21 cellular contexts compared by ENCODE assay signal in genomic region chr7:138470586-138471157, GRCh38. TPM values are rescaled to one million over a fixed set of nuclear protein-coding genes. Genes with fewer than 3 reads are reported as not detected.
A peak's percentile ranks its signal among the peaks of the same experiment; 100 is the strongest.
DNase-seq lines count a peak whose midpoint lies in the region; ATAC-seq, FAIRE-seq and TF ChIP-seq lines count a peak whose summit lies in the region.
"Had no signal": no experiment of that assay in that cellular context is flagged by ENCODE, and none has a peak within 500 bp of the region (broad histone marks: within the 10 kb centered on the region; RNA-seq: fewer than 3 reads in every experiment).

No MANE protein-coding gene starts in this region.

- H3K4me3 ChIP-seq in GM23338 (peak overlapping the region; percentile 10; the same call in 1 of the 2 replicates), GM12878 (no peak overlapping the region), mesenchymal stem cell (ENCODE audit: insufficient read depth in 1 of 2, low read depth in 1 of 2, low read length in 2 of 2) (no peak overlapping the region)
- H3K4me3 ChIP-seq: BLaER1 treated with 17β-estradiol and CSF1 and Interleukin-3, amounts not matched to agents 10 nM and 100 nM; GM23248 had no signal

- peaks cover 72% of the 10 kb centered on the region for H4K20me1 ChIP-seq in GM23338 (replicated peaks; ENCODE audit: insufficient read depth)
- H4K20me1 ChIP-seq in GM12878 (ENCODE audit: control insufficient read depth, insufficient read depth) = no peaks in the 10 kb centered on the region

- RAD21 ChIA-PET in GM12878 (lab: Charles Lee; ENCODE audit: unreplicated experiment) = interaction anchor here (0.7 to 0.9 kb wide), 2 partner anchors 8 to 1544 kb away, joined by 3 to 4 read pairs; no protein-coding TSS in a partner anchor

- WGBS in GM12878 (ENCODE audit: insufficient coverage, insufficient replicate concordance, low lambda C conversion rate, missing lambda C conversion rate) = 100% methylated on average over 2 of the region's 2 CpGs
- 97% methylated on average over 2 of the region's 2 CpGs for WGBS in mesenchymal stem cell

- no peaks in the 10 kb centered on the region for H3K79me1 ChIP-seq in mesenchymal stem cell (replicated peaks; ENCODE audit: low read length, poor library complexity, severe bottlenecking)

- FAIRE-seq in D721Med (lab: Jason Lieb, UNC) = peak; percentile 44
- no peak for FAIRE-seq in GM12878 (lab: Jason Lieb, UNC)
- FAIRE-seq: H54 had no signal

- POLR2A ChIA-PET in GM12878 (lab: Charles Lee) = interaction anchor here (0.9 kb wide), 1 partner anchor 8 kb away, joined by 7 read pairs; no protein-coding TSS in a partner anchor

- H3K36me3 ChIP-seq in GM23338 (ENCODE audit: insufficient read depth) (no peaks in the 10 kb centered on the region), GM12878 (ENCODE audit: control insufficient read depth in 2 of 2, insufficient read depth in 2 of 2, low read length in 1 of 2) (0 out of 4 replicates have a peak, but pooled peaks cover 0 to 2% of the 10 kb centered on the region in 2 experiments), mesenchymal stem cell (ENCODE audit: control insufficient read depth in 1 of 2, insufficient read depth in 2 of 2, low read depth in 1 of 2, low read length in 2 of 2) (no peaks in the 10 kb centered on the region)

- intact Hi-C loops in GM12878 (cut with micrococcal nuclease; ENCODE audit: unreplicated experiment) = no loop called here

- CTCF ChIA-PET in GM12878 (lab: Yijun Ruan, JAX) = no interaction called here

- H3K36me3 Mint-ChIP-seq in GM23338 (ENCODE audit: low read depth) = peaks cover 36% of the 10 kb centered on the region; the same call in 2 of the 3 replicates
- peaks cover 3% of the 10 kb centered on the region for H3K36me3 Mint-ChIP-seq in effector memory CD8-positive, alpha-beta T cell (ENCODE audit: insufficient read depth)
- H3K36me3 Mint-ChIP-seq: CD4-positive, CD25-positive, alpha-beta regulatory T cell had no signal

- H3K9ac ChIP-seq in GM12878 (ENCODE audit: control insufficient read depth, insufficient read depth, low read length) (no peak overlapping the region), mesenchymal stem cell (ENCODE audit: low read length) (no peak overlapping the region)
- H3K9ac ChIP-seq: BLaER1 treated with 17β-estradiol and CSF1 and Interleukin-3, amounts not matched to agents 10 nM and 100 nM; GM23248 had no signal

- no peak overlapping the region for H2AK5ac ChIP-seq in mesenchymal stem cell (ENCODE audit: low read length, severe bottlenecking)

- H3K27me3 Mint-ChIP-seq in GM23338 (ENCODE audit: insufficient read depth, low read depth, poor library complexity) = peaks cover 4% of the 10 kb centered on the region
- H3K27me3 Mint-ChIP-seq in effector memory CD8-positive, alpha-beta T cell = no peaks in the 10 kb centered on the region
- H3K27me3 Mint-ChIP-seq: B cell; CD4-positive, CD25-positive, alpha-beta regulatory T cell had no signal

- no peak overlapping the region for H3K27ac ChIP-seq in GM23338 (ENCODE audit: low read depth)
- H3K27ac ChIP-seq in GM12878 (ENCODE audit: control insufficient read depth, insufficient read depth) = no peak overlapping the region
- H3K27ac ChIP-seq in mesenchymal stem cell (ENCODE audit: low read length, poor library complexity, severe bottlenecking) = no peak overlapping the region
- H3K27ac ChIP-seq: BLaER1 treated with 17β-estradiol and CSF1 and Interleukin-3, amounts not matched to agents 10 nM and 100 nM; GM23248; HL-60 had no signal

- peaks cover 55% of the 10 kb centered on the region for H3K4me1 Mint-ChIP-seq in GM23338
- peaks cover 26 to 55% of the 10 kb centered on the region in 2 donors for H3K4me1 Mint-ChIP-seq in effector memory CD8-positive, alpha-beta T cell (ENCODE audit: low read depth in 2 of 2)

- TF ChIP-seq CTCF in D721Med (IDR thresholded peaks at IDR 0.05; ENCODE audit: insufficient read depth, missing control alignments) (no peak), GM23338 (conservative IDR thresholded peaks at IDR 0.05; ENCODE audit: low read depth in 2 of 2) (no peak), GM12878 (IDR thresholded peaks at IDR 0.05 in 2 of 3, conservative IDR thresholded peaks at IDR 0.05 in 1 of 3; ENCODE audit: control insufficient read depth in 2 of 3, extremely low read depth in 1 of 3, insufficient read depth in 1 of 3, low read depth in 3 of 3, low read length in 3 of 3) (no peak)

- H2BK12ac ChIP-seq in mesenchymal stem cell (ENCODE audit: low read length in 2 of 2) = no peak overlapping the region

- no peak overlapping the region for H3K4ac ChIP-seq in mesenchymal stem cell (ENCODE audit: low read depth in 1 of 2, low read length in 2 of 2)

- no peak overlapping the region for H4K91ac ChIP-seq in mesenchymal stem cell (ENCODE audit: low read length)

- TF ChIP-seq EP300 in GM12878 (IDR thresholded peaks at IDR 0.05; ENCODE audit: borderline replicate concordance in 1 of 2, control insufficient read depth in 1 of 2, low read depth in 2 of 2, low read length in 2 of 2) = no peak

- H3K9me3 Mint-ChIP-seq in GM23338 = no peaks in the 10 kb centered on the region; the same call in 2 of the 3 replicates
- no peaks in the 10 kb centered on the region for H3K9me3 Mint-ChIP-seq in effector memory CD8-positive, alpha-beta T cell
- H3K9me3 Mint-ChIP-seq: CD8-positive, alpha-beta memory T cell had no signal

- SMC1A ChIA-PET in GM12878 (lab: Charles Lee; ENCODE audit: uncharacterized antibody, unreplicated experiment) = interaction anchor here (0.5 to 7.3 kb wide), 4 partner anchors 9 to 44 kb away, joined by 3 to 67 read pairs (median 3); partner anchors contain the start of gene TRIM24

- H3K9me3 ChIP-seq in GM12878 (replicated peaks; ENCODE audit: control insufficient read depth, insufficient read depth, low read length) = no peaks in the 10 kb centered on the region; the same call in 2 of the 3 replicates
- no peaks in the 10 kb centered on the region for H3K9me3 ChIP-seq in mesenchymal stem cell (ENCODE audit: control insufficient read depth, low read length)

- H3K9me2 ChIP-seq in GM23338 (ENCODE audit: insufficient read depth) = no peaks in the 10 kb centered on the region

- no peak overlapping the region for H3K27ac Mint-ChIP-seq in GM23338
- no peak overlapping the region for H3K27ac Mint-ChIP-seq in effector memory CD8-positive, alpha-beta T cell
- H3K27ac Mint-ChIP-seq: B cell; CD4-positive, CD25-positive, alpha-beta regulatory T cell had no signal

- no peak overlapping the region for H3K18ac ChIP-seq in mesenchymal stem cell (ENCODE audit: low read depth in 1 of 2, low read length in 2 of 2)

- in situ Hi-C loops in GM12878 (cut with MboI) = no loop called here

- H2BK5ac ChIP-seq in mesenchymal stem cell (ENCODE audit: low read depth, low read length, poor library complexity, severe bottlenecking) = peak overlapping the region; percentile 38

- no peak for TF ChIP-seq RAD21 in GM12878 (IDR thresholded peaks at IDR 0.05; ENCODE audit: insufficient read depth, low read depth, low read length)

- H3K14ac ChIP-seq in mesenchymal stem cell (ENCODE audit: low read length in 2 of 2) = no peak overlapping the region

- no peaks in the 10 kb centered on the region for H3K27me3 ChIP-seq in GM23338 (ENCODE audit: insufficient read depth)
- no peaks in the 10 kb centered on the region for H3K27me3 ChIP-seq in GM12878 (replicated peaks in 1 of 2; ENCODE audit: control insufficient read depth in 2 of 2, insufficient read depth in 2 of 2, low read length in 1 of 2)
- H3K27me3 ChIP-seq in mesenchymal stem cell (ENCODE audit: control insufficient read depth in 1 of 2, insufficient read depth in 1 of 2, low read length in 2 of 2) = no peaks in the 10 kb centered on the region
- H3K27me3 ChIP-seq: BLaER1 treated with 17β-estradiol and CSF1 and Interleukin-3, amounts not matched to agents 10 nM and 100 nM had no signal

- TF ChIP-seq POLR2A in GM12878 (IDR thresholded peaks at IDR 0.05; ENCODE audit: low read depth, low read length) = no peak

- DNase-seq in D721Med (ENCODE audit: insufficient read length, low spot score) (no peak), GM23338 (ENCODE audit: low spot score) (no peak), GM12878 (ENCODE audit: low read depth, low spot score) (no peak), mesenchymal stem cell (no peak), midbrain (lab: John Stamatoyannopoulos, UW) (no peak)
- DNase-seq in effector memory CD8-positive, alpha-beta T cell = no peak
- DNase-seq: CD4-positive, CD25-positive, alpha-beta regulatory T cell; CD8-positive, alpha-beta memory T cell; COR-L47; DMS153; DMS79; GDM1; GM23248; HCEC 1CT; IMR-90; KBM-7 had no signal

- H4K8ac ChIP-seq in mesenchymal stem cell (ENCODE audit: low read length) = no peak overlapping the region

- H2BK15ac ChIP-seq in mesenchymal stem cell (ENCODE audit: low read depth, poor library complexity, severe bottlenecking) = no peak overlapping the region

- H3K4me2 ChIP-seq in GM23338 (peak overlapping the region; percentile 25), GM12878 (ENCODE audit: control insufficient read depth, insufficient read depth) (no peak overlapping the region), mesenchymal stem cell (ENCODE audit: low read length, poor library complexity, severe bottlenecking) (no peak overlapping the region)
- H3K4me2 ChIP-seq: BLaER1 treated with 17β-estradiol and CSF1 and Interleukin-3, amounts not matched to agents 10 nM and 100 nM had no signal

- H3K4me3 Mint-ChIP-seq in GM23338 = no peak overlapping the region; the same call in 2 of the 3 replicates
- H3K4me3 Mint-ChIP-seq in effector memory CD8-positive, alpha-beta T cell = no peak overlapping the region
- H3K4me3 Mint-ChIP-seq: B cell; CD4-positive, CD25-positive, alpha-beta regulatory T cell; CD8-positive, alpha-beta memory T cell had no signal

- ATAC-seq in GM23338 (no peak), GM12878 (peak; percentile 36), HG03442 (IDR thresholded peaks at IDR 0.05; ENCODE audit: unreplicated experiment) (no peak)
- no peak for ATAC-seq in effector memory CD8-positive, alpha-beta T cell (replicated peaks)

- no peak overlapping the region for H2BK120ac ChIP-seq in mesenchymal stem cell (ENCODE audit: low read depth, low read length)

- H2AFZ ChIP-seq in GM23338 (no peak overlapping the region), GM12878 (ENCODE audit: control insufficient read depth, low read depth, low read length) (no peak overlapping the region; the same call in 1 of the 2 replicates), mesenchymal stem cell (ENCODE audit: low read depth, low read length) (no peak overlapping the region)
- H2AFZ ChIP-seq: GM23248 had no signal

- no TSS peak for BruUV-seq in GM12878 (replicated peaks; lab: Mats Ljungman, UMichigan)

- no peak overlapping the region for H3K23ac ChIP-seq in mesenchymal stem cell (ENCODE audit: low read length in 2 of 2)

- H3K4me1 ChIP-seq in GM23338 (ENCODE audit: insufficient read depth) = peaks cover 45% of the 10 kb centered on the region
- 0 out of 2 replicates have a peak, but pooled peaks cover 4% of the 10 kb centered on the region for H3K4me1 ChIP-seq in GM12878 (ENCODE audit: control insufficient read depth, insufficient read depth, low read length)
- H3K4me1 ChIP-seq in mesenchymal stem cell (ENCODE audit: control insufficient read depth, insufficient read depth, low read depth, low read length) = peaks cover 5% of the 10 kb centered on the region

- no peaks in the 10 kb centered on the region for H3F3A ChIP-seq in GM23338 (replicated peaks; ENCODE audit: low read depth)

- H3K79me2 ChIP-seq in GM23338 (replicated peaks; ENCODE audit: insufficient read depth) (peaks cover 100% of the 10 kb centered on the region), GM12878 (ENCODE audit: control insufficient read depth, insufficient read depth, low read length) (peaks cover 56% of the 10 kb centered on the region)

RNA-seq across cellular contexts. Expression of gene TRIM24, which starts 10.6 kb away (rescaled TPM):
- total RNA-seq in GM23338 (2014; rRNA removed; shearing (Covaris generic)) = 120 and 126 TPM in 2 replicates
- polyA plus RNA-seq in GM23338 (2016; fragmentation: Nextera tagmentation; extraction: Ambion mirVana) (61.2 and 67.0 TPM in 2 replicates), GM12878 (2011; rRNA removed) (23.5 and 24.1 TPM in 2 replicates), GM12878 (2014; fragmentation: Illumina TruSeq; extraction: Trizol) (19.7 and 24.5 TPM in 2 replicates), GM12878 (2014; fragmentation: Nextera tagmentation; extraction: Ambion mirVana) (1 to 10 TPM; 4.6 to 5.4 TPM), GM12878 (2014; rRNA removed) (9.7 and 11.3 TPM in 2 replicates), GM12878 (2016; fragmentation: Nextera tagmentation; extraction: Ambion mirVana) (10 to 100 TPM; 11.2 to 15.5 TPM)
- 32.0 and 35.8 TPM in 2 replicates for total RNA-seq in GM12878 (2013; cell fraction: nucleolus; rRNA removed)
- total RNA-seq in GM12878 (2014; rRNA removed) (13.6 and 14.3 TPM in 2 replicates), GM12878 (2014; rRNA removed; fragmentation: Illumina TruSeq; extraction: Trizol) (12.0 and 13.6 TPM in 2 replicates), GM12878 (2021) (17.1 and 17.8 TPM in 2 replicates)
- 4.5 TPM for polyA plus RNA-seq in GM12878 (2011; ENCODE audit: low read depth)
- 10.5 and 11.1 TPM in 2 replicates for polyA plus RNA-seq in GM12878 (2011; cell fraction: cytosol; rRNA removed)
- polyA plus RNA-seq in GM12878 (2011; cell fraction: nucleus; rRNA removed) = 15.9 and 16.1 TPM in 2 replicates
- polyA plus RNA-seq in GM12878 (2012) = 6.6 and 8.4 TPM in 2 replicates
- 23.6 and 43.4 TPM in 2 replicates for polyA minus RNA-seq in GM12878 (2011; rRNA and poly(A)+ RNA removed)
- polyA minus RNA-seq in GM12878 (2011; cell fraction: cytosol; rRNA and poly(A)+ RNA removed) = 9.9 and 14.9 TPM in 2 replicates
- polyA minus RNA-seq in GM12878 (2011; cell fraction: nucleus; rRNA and poly(A)+ RNA removed) = 16.7 and 30.4 TPM in 2 replicates
- 14.3 TPM for polyA plus RNA-seq in mesenchymal stem cell (2013, experiment 1 of 2)
- polyA plus RNA-seq in mesenchymal stem cell (2013, experiment 2 of 2) = 14.5 TPM
